In the genomic region with DNA sequence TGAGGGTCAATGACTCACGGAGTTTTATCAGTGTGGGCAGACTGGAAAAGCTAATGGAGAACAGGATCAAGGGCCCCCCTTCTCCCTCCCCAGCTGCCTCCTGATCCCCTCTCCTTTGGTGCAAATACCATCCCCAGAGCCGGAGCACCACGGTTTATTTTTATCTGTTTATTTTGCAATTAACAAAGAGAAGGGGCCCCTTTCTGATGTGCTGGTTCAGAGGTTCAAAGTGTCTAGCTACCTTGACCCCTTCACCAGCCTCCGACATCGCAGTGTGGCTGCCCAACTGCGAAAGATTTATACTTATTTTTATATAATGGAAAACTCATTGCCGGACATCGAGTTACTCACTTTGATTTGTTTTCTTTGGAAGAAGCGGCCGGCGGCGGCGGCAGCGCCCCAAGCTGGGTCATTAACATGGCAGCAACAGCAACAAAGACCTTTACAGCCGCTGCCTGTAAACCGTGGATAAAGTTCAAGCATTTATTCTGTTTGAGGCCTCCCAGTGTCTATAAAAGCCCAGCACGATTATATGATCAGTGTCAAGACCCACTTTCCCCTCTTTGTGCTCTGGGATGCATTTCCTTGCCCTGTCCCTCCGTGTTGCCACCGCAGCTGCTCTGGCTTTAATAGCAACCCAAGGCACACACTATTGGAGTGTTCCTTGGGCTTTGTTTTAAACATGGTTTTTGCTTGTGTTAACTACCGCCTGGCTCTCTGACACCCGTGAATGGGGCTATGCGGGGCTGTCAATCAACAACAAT, we compare ENCODE assay signal across 1 cellular context.
TF ChIP-seq lines count a peak whose summit lies in the region.

No MANE protein-coding gene starts in this region.

TF ChIP-seq in H1, 55 proteins besides CTCF, POLR2A, EP300 and RAD21:
- TF ChIP-seq POU5F1 (IDR thresholded peaks at IDR 0.05; ENCODE audit: low read depth, low read length), result no peak
- TF ChIP-seq CBX5 (IDR thresholded peaks at IDR 0.05; ENCODE audit: low read depth, low read length), result no peak
- TF ChIP-seq ASH2L (IDR thresholded peaks at IDR 0.05; ENCODE audit: low read length), result no peak
